ENCODE assay signal across 8 cellular contexts in genomic region chr10:101816913-101817541, GRCh38. TPM values are rescaled to one million over a fixed set of nuclear protein-coding genes. Genes with fewer than 3 reads are reported as not detected.
A peak's percentile ranks its signal among the peaks of the same experiment; 100 is the strongest.
DNase-seq lines count a peak whose midpoint lies in the region; ATAC-seq and TF ChIP-seq lines count a peak whose summit lies in the region.

No MANE protein-coding gene starts in this region.

- no peaks in the 10 kb centered on the region for H3K27me3 Mint-ChIP-seq in activated B cell treated with CpG ODN at 0.5 μM for 24 hours
- no peaks in the 10 kb centered on the region for H3K27me3 Mint-ChIP-seq in stimulated activated memory B cell treated with anti-CD40 and anti-IgM and Interleukin-4, amounts not matched to agents 10 μg/mL and 1 μg/mL and 100 μg/mL, for 72 hours

- H3K9me3 ChIP-seq in hepatocyte (ENCODE audit: low read depth), result no peaks in the 10 kb centered on the region

- peak overlapping the region; percentile 94 for H3K27ac ChIP-seq in hepatocyte

- CTCF ChIA-PET in activated B cell treated with CpG ODN at 0.5 μM for 24 hours (lab: Charles Lee), result interaction anchor here (1.3 to 4.8 kb wide), 2 partner anchors 20 to 24 kb away, joined by 3 to 26 read pairs; no protein-coding TSS in a partner anchor

- H3K4me3 ChIP-seq in hepatocyte, result peak overlapping the region; percentile 82

- POLR2A ChIA-PET in activated B cell treated with CpG ODN at 0.5 μM for 24 hours (lab: Charles Lee), result interaction anchor here (0.6 to 4.5 kb wide), 16 partner anchors 12 to 926 kb away, joined by 3 to 96 read pairs (median 4); partner anchors contain the start of genes ARMH3 and NPM3

- no peak overlapping the region for H2AFZ ChIP-seq in hepatocyte

- no peaks in the 10 kb centered on the region for H3K27me3 ChIP-seq in hepatocyte

- DNase-seq in NCI-H1436 (lab: John Stamatoyannopoulos, UW), result peak; percentile 15
- no peak for DNase-seq in NCI-H1436 treated with DMSO at 0.1 percent for 48 hours (lab: John Stamatoyannopoulos, UW)
- DNase-seq in activated B cell treated with CpG ODN at 0.5 μM for 24 hours, result no peak
- DNase-seq in hepatocyte (ENCODE audit: low spot score), result no peak
- DNase-seq in NCI-H446 treated with DMSO at 0.1 percent for 48 hours (lab: John Stamatoyannopoulos, UW), result no peak

- H3K4me3 Mint-ChIP-seq in activated B cell treated with CpG ODN at 0.5 μM for 24 hours, result peak overlapping the region; percentile 98
- H3K4me3 Mint-ChIP-seq in stimulated activated memory B cell treated with anti-CD40 and anti-IgM and Interleukin-4, amounts not matched to agents 10 μg/mL and 1 μg/mL and 100 μg/mL, for 72 hours, result peak overlapping the region; percentile 87

- intact Hi-C loops in activated B cell treated with CpG ODN at 0.5 μM for 24 hours (cut with micrococcal nuclease), result no loop called here

- H3K4me1 Mint-ChIP-seq in activated B cell treated with CpG ODN at 0.5 μM for 24 hours, result peaks cover 50% of the 10 kb centered on the region
- H3K4me1 Mint-ChIP-seq in stimulated activated memory B cell treated with anti-CD40 and anti-IgM and Interleukin-4, amounts not matched to agents 10 μg/mL and 1 μg/mL and 100 μg/mL, for 72 hours, result peaks cover 45% of the 10 kb centered on the region

- H3K9me2 ChIP-seq in hepatocyte (replicated peaks; ENCODE audit: insufficient read depth), result no peaks in the 10 kb centered on the region

- no peaks in the 10 kb centered on the region for H3K36me3 ChIP-seq in hepatocyte (replicated peaks; ENCODE audit: insufficient read depth, low read depth)

- ATAC-seq in activated B cell treated with CpG ODN at 0.5 μM for 24 hours (ENCODE audit: low read depth), result no peak
- ATAC-seq in stimulated activated memory B cell treated with anti-CD40 and anti-IgM and Interleukin-4, amounts not matched to agents 10 μg/mL and 1 μg/mL and 100 μg/mL, for 72 hours, result no peak
- no peak for ATAC-seq in GM18520 (IDR thresholded peaks at IDR 0.05; ENCODE audit: unreplicated experiment)
- no peak for ATAC-seq in HG02981 (IDR thresholded peaks at IDR 0.05; ENCODE audit: unreplicated experiment)

- peak overlapping the region; percentile 91 for H3K4me2 ChIP-seq in hepatocyte

- peaks cover 59% of the 10 kb centered on the region for H4K20me1 ChIP-seq in hepatocyte (ENCODE audit: insufficient read depth, poor library complexity, severe bottlenecking)

- under 1% methylated on average over 17 of the region's 17 CpGs for WGBS in hepatocyte (ENCODE audit: low lambda C conversion rate, missing lambda C conversion rate)

- peaks cover 20% of the 10 kb centered on the region for H3K4me1 ChIP-seq in hepatocyte (ENCODE audit: insufficient read depth)

- H3K79me2 ChIP-seq in hepatocyte, result peaks cover 65% of the 10 kb centered on the region

- no peaks in the 10 kb centered on the region for H3K9me3 Mint-ChIP-seq in activated B cell treated with CpG ODN at 0.5 μM for 24 hours
- H3K9me3 Mint-ChIP-seq in stimulated activated memory B cell treated with anti-CD40 and anti-IgM and Interleukin-4, amounts not matched to agents 10 μg/mL and 1 μg/mL and 100 μg/mL, for 72 hours, result no peaks in the 10 kb centered on the region

- peaks cover 41% of the 10 kb centered on the region for H3K36me3 Mint-ChIP-seq in activated B cell treated with CpG ODN at 0.5 μM for 24 hours (ENCODE audit: low read depth)
- peaks cover 13% of the 10 kb centered on the region for H3K36me3 Mint-ChIP-seq in stimulated activated memory B cell treated with anti-CD40 and anti-IgM and Interleukin-4, amounts not matched to agents 10 μg/mL and 1 μg/mL and 100 μg/mL, for 72 hours

- no peak for TF ChIP-seq CTCF in activated B cell treated with CpG ODN at 0.5 μM for 24 hours (IDR thresholded peaks at IDR 0.05)
- no peak for TF ChIP-seq CTCF in hepatocyte (IDR thresholded peaks at IDR 0.05; ENCODE audit: poor library complexity)

- H3K27ac Mint-ChIP-seq in activated B cell treated with CpG ODN at 0.5 μM for 24 hours, result peak overlapping the region; percentile 99
- H3K27ac Mint-ChIP-seq in stimulated activated memory B cell treated with anti-CD40 and anti-IgM and Interleukin-4, amounts not matched to agents 10 μg/mL and 1 μg/mL and 100 μg/mL, for 72 hours, result peak overlapping the region; percentile 91

RNA-seq across cellular contexts. Expression of gene OGA, which starts 1.2 kb away (rescaled TPM):
- total RNA-seq in activated B cell treated with CpG ODN at 0.5 μM for 24 hours (209 and 271 TPM in 2 replicates), hepatocyte (66.4 and 76.8 TPM in 2 replicates)
- polyA plus RNA-seq in hepatocyte, result 46.1 and 55.7 TPM in 2 replicates

RNA-seq across cellular contexts. Expression of gene KCNIP2, which starts 26.6 kb away (rescaled TPM):
- total RNA-seq in activated B cell treated with CpG ODN at 0.5 μM for 24 hours (7.0 and 7.1 TPM in 2 replicates), hepatocyte (0.36 and 0.87 TPM in 2 replicates)
- 0.96 and 1.0 TPM in 2 replicates for polyA plus RNA-seq in hepatocyte

RNA-seq across cellular contexts. Expression of gene NPM3, which starts 33.8 kb away (rescaled TPM):
- total RNA-seq in activated B cell treated with CpG ODN at 0.5 μM for 24 hours (48.1 and 60.7 TPM in 2 replicates), hepatocyte (69.4 and 71.6 TPM in 2 replicates)
- polyA plus RNA-seq in hepatocyte, result 4.0 and 5.1 TPM in 2 replicates

RNA-seq across cellular contexts. Expression of gene FGF8, which starts 41.1 kb away (rescaled TPM):
- total RNA-seq in activated B cell treated with CpG ODN at 0.5 μM for 24 hours, result not detected in 2 replicates
- total RNA-seq in hepatocyte, result not detected in 2 replicates
- not detected in 2 replicates for polyA plus RNA-seq in hepatocyte
